In the genomic region with DNA sequence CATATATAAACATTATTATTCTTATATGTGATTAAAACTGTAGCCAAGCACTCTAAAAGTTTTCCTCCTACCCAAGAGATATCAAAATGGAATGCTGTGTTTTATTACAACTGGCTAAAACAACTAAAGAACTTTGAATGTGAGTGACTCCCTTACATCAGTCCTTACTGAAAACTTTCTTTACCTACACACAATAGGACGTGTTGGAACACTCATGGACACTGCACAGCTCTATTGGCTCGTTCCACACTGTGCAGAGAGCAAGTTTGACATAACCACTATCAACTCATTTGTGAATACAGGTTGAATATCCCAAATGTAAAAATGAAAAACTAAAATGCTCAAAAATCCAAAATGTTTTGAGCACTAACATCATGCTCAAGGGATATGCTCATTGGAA, we compare ENCODE assay signal across 20 cellular contexts.
A peak's percentile ranks its signal among the peaks of the same experiment; 100 is the strongest.
DNase-seq lines count a peak whose midpoint lies in the region; ATAC-seq and TF ChIP-seq lines count a peak whose summit lies in the region.
"Had no signal": no experiment of that assay in that cellular context is flagged by ENCODE, and none has a peak within 500 bp of the region (broad histone marks: within the 10 kb centered on the region; RNA-seq: fewer than 3 reads in every experiment).

No MANE protein-coding gene starts in this region.

- H3K9me3 ChIP-seq in MG63 (no peaks in the 10 kb centered on the region), body of pancreas (no peaks in the 10 kb centered on the region), hepatocyte (ENCODE audit: low read depth) (no peaks in the 10 kb centered on the region), subcutaneous abdominal adipose tissue (ENCODE audit: control insufficient read depth in 5 of 5, low read length in 5 of 5) (no peaks in the 10 kb centered on the region)
- H3K9me3 ChIP-seq: heart left ventricle, neutrophil, Peyer's patch, psoas muscle, vagina had no signal

- intact Hi-C loops in body of pancreas (cut with DNase I) = no loop called here

- no peak for TF ChIP-seq POLR2A in body of pancreas (IDR thresholded peaks at IDR 0.05)

- H3K27me3 ChIP-seq in MG63 (no peaks in the 10 kb centered on the region), body of pancreas (no peaks in the 10 kb centered on the region), hepatocyte (no peaks in the 10 kb centered on the region), subcutaneous abdominal adipose tissue (ENCODE audit: control insufficient read depth in 5 of 5, insufficient read depth in 4 of 5, low read length in 5 of 5) (no peaks in the 10 kb centered on the region)
- H3K27me3 ChIP-seq: heart left ventricle, neutrophil, Peyer's patch, vagina had no signal

- H3K4me3 ChIP-seq in MG63 (no peak overlapping the region), body of pancreas (no peak overlapping the region), hepatocyte (no peak overlapping the region), subcutaneous abdominal adipose tissue (ENCODE audit: low read depth in 1 of 5, low read length in 5 of 5) (no peak overlapping the region)
- H3K4me3 ChIP-seq: heart left ventricle, Peyer's patch, psoas muscle, vagina had no signal

- H3K4me1 ChIP-seq in body of pancreas = peaks cover 28% of the 10 kb centered on the region
- peaks cover 25% of the 10 kb centered on the region for H3K4me1 ChIP-seq in hepatocyte (ENCODE audit: insufficient read depth)
- H3K4me1 ChIP-seq in subcutaneous abdominal adipose tissue (ENCODE audit: control insufficient read depth in 5 of 5, insufficient read depth in 5 of 5, low read length in 5 of 5) = peaks cover 0 to 34% (median 24%) of the 10 kb centered on the region in 5 donors
- H3K4me1 ChIP-seq: Peyer's patch, psoas muscle had no signal

- no peak for TF ChIP-seq CTCF in body of pancreas (IDR thresholded peaks at IDR 0.05)
- TF ChIP-seq CTCF in hepatocyte (IDR thresholded peaks at IDR 0.05; ENCODE audit: poor library complexity) = no peak

- H3K27ac ChIP-seq in body of pancreas (peak overlapping the region in 3 of 4 donors; percentile 29 to 77 (median 64)), hepatocyte (peak overlapping the region; percentile 38), subcutaneous abdominal adipose tissue (ENCODE audit: low read depth, low read length) (peak overlapping the region; percentile 87), caudate nucleus (ENCODE audit: low read depth, low read length) (no peak overlapping the region)
- H3K27ac ChIP-seq: heart left ventricle, neutrophil, Peyer's patch, psoas muscle, vagina had no signal

- ATAC-seq in body of pancreas = no peak
- ATAC-seq in HG03354 (IDR thresholded peaks at IDR 0.05; ENCODE audit: poor library complexity, severe bottlenecking, unreplicated experiment) = no peak
- no peak for ATAC-seq in GM18867 (IDR thresholded peaks at IDR 0.05; ENCODE audit: unreplicated experiment)
- ATAC-seq: stimulated activated naive CD8-positive, alpha-beta T cell treated with anti-CD3 and anti-CD28 coated beads, Interleukin-15, Interleukin-2, amounts not matched to agents 100 U/mL and 50 U/mL, for 24 hours had no signal

- no peaks in the 10 kb centered on the region for H4K20me1 ChIP-seq in hepatocyte (ENCODE audit: insufficient read depth, poor library complexity, severe bottlenecking)

- peak overlapping the region; percentile 21 for H3K4me2 ChIP-seq in hepatocyte

- H3K36me3 ChIP-seq in MG63 (no peaks in the 10 kb centered on the region), body of pancreas (replicated peaks in 1 of 2; ENCODE audit: insufficient read depth in 1 of 2, low read depth in 2 of 2) (no peaks in the 10 kb centered on the region), hepatocyte (replicated peaks; ENCODE audit: insufficient read depth, low read depth) (no peaks in the 10 kb centered on the region), subcutaneous abdominal adipose tissue (ENCODE audit: control insufficient read depth in 5 of 5, insufficient read depth in 5 of 5, low read length in 5 of 5) (no peaks in the 10 kb centered on the region)
- H3K36me3 ChIP-seq: heart left ventricle, neutrophil, Peyer's patch, vagina had no signal

- no peaks in the 10 kb centered on the region for H3K9me2 ChIP-seq in hepatocyte (replicated peaks; ENCODE audit: insufficient read depth)

- peak; percentile 27 for DNase-seq in MG63
- no peak for DNase-seq in body of pancreas
- DNase-seq in hepatocyte (ENCODE audit: low spot score) = no peak
- no peak for DNase-seq in caudate nucleus (lab: John Stamatoyannopoulos, UW)
- no peak for DNase-seq in AG20443 (ENCODE audit: low spot score)
- DNase-seq: activated CD4-positive, alpha-beta T cell treated with anti-CD3 and anti-CD28 coated beads, Interleukin-2, amount 50 U/mL, for 4 hours; activated CD4-positive, CD25-positive, alpha-beta regulatory T cell; activated naive CD4-positive, alpha-beta T cell treated with anti-CD3 and anti-CD28 coated beads for 36 hours; NCI-H1092 treated with DMSO at 0.1 percent for 48 hours; NCI-H1930; NCI-H524 treated with DMSO at 0.1 percent for 48 hours; Peyer's patch; stimulated activated naive CD8-positive, alpha-beta T cell treated with anti-CD3 and anti-CD28 coated beads, Interleukin-15, Interleukin-2, amounts not matched to agents 100 U/mL and 50 U/mL, for 24 hours had no signal

- no peak overlapping the region for H2AFZ ChIP-seq in hepatocyte

- WGBS in body of pancreas, 2 donors = 18 to 34% methylated on average over 2 of the region's 2 CpGs
- WGBS in hepatocyte (ENCODE audit: low lambda C conversion rate, missing lambda C conversion rate) = 87% methylated on average over 2 of the region's 2 CpGs

- no peaks in the 10 kb centered on the region for H3K79me2 ChIP-seq in hepatocyte

- H3K9ac ChIP-seq in subcutaneous abdominal adipose tissue (ENCODE audit: low read length in 5 of 5) = peak overlapping the region in 1 of 5 donors; percentile 25
